8 cellular contexts compared by ENCODE assay signal in genomic region chr12:89706551-89707348, GRCh38. TPM values are rescaled to one million over a fixed set of nuclear protein-coding genes. Genes with fewer than 3 reads are reported as not detected.
DNase-seq lines count a peak whose midpoint lies in the region; ATAC-seq and TF ChIP-seq lines count a peak whose summit lies in the region.

No MANE protein-coding gene starts in this region.

- in situ Hi-C loops in SK-MEL-5 (cut with HindIII; ENCODE audit: low pct_unique_long_range_greater_than_20kb, low sequenced_read_pairs): no loop called here

- DNase-seq in AG20443 (ENCODE audit: low spot score) (peak; percentile 32), H4 (ENCODE audit: low spot score) (peak; percentile 19), SK-MEL-5 (ENCODE audit: low read depth, low spot score) (peak; percentile 21), erythroblast (lab: John Stamatoyannopoulos, UW) (peak; percentile 13 to 58), occipital lobe (lab: John Stamatoyannopoulos, UW) (peak; percentile 10), NCI-H2081 treated with DMSO at 0.1 percent for 48 hours (lab: John Stamatoyannopoulos, UW) (no peak)
- no peak for DNase-seq in activated CD4-positive, alpha-beta T cell treated with anti-CD3 and anti-CD28 coated beads for 1 hour

- ATAC-seq in GM21619 (IDR thresholded peaks at IDR 0.05; ENCODE audit: unreplicated experiment): no peak

- TF ChIP-seq POLR2A in erythroblast (IDR thresholded peaks at IDR 0.05; ENCODE audit: low read length): no peak

RNA-seq across cellular contexts. Expression of gene ATP2B1, which starts 1.9 kb away (rescaled TPM):
- total RNA-seq in H4 (2014; rRNA removed; shearing (Covaris generic)): 23.2 and 28.7 TPM in 2 replicates
- 30.5 and 33.7 TPM in 2 replicates for total RNA-seq in SK-MEL-5 (2014; rRNA removed; shearing (Covaris generic))
- 20.5 and 23.2 TPM in 2 replicates for polyA plus RNA-seq in SK-MEL-5 (2015; cell fraction: cytosol; rRNA removed)
- 29.9 and 38.4 TPM in 2 replicates for polyA plus RNA-seq in SK-MEL-5 (2015; cell fraction: nucleus; rRNA removed)
- total RNA-seq in occipital lobe: 272 TPM

Comparison
In these comparisons a context has a peak if more than half of its experiments do, and no peak if none do; other contexts are left out.
1. DNase-seq: peak in AG20443 (single experiment), H4 (single experiment), SK-MEL-5 (single experiment), erythroblast (2 of 2) and occipital lobe (single experiment); none in NCI-H2081 treated with DMSO at 0.1 percent for 48 hours (single experiment) and activated CD4-positive, alpha-beta T cell treated with anti-CD3 and anti-CD28 coated beads for 1 hour (single experiment).